ENCODE assay signal across 34 cellular contexts in the genomic region with DNA sequence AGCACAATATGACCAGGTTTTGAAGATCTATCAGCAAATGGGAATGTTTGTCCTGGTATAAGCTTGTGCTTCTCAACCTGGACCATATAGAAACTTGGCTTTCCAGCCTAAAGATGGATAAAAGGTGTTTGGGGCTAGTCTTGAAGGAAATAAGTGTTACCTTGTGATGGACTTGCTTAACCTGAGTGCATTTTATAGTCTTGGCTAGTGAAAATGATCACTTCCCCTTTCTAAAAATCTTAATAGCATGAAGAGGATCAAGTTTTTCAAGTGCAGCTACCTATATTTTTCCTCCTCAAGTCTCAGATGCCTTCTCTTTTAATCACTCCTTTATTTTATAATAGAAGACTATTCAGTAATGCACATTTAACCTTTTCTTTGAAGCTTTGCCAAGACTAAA.
"Had no signal": no experiment of that assay in that cellular context is flagged by ENCODE, and none has a peak within 500 bp of the region (broad histone marks: within the 10 kb centered on the region; RNA-seq: fewer than 3 reads in every experiment).

No MANE protein-coding gene starts in this region.

- H3K36me3 Mint-ChIP-seq: activated CD4-positive, alpha-beta memory T cell treated with anti-CD3 and anti-CD28 coated beads for 36 hours; activated naive CD4-positive, alpha-beta T cell treated with anti-CD3 and anti-CD28 coated beads, Interleukin-2, amount 50 U/mL, for 72 hours; activated naive CD8-positive, alpha-beta T cell treated with anti-CD3 and anti-CD28 coated beads for 36 hours had no signal

- H3K4me1 ChIP-seq: adrenal gland, body of pancreas, breast epithelium had no signal

- H3K4me3 ChIP-seq: adrenal gland, body of pancreas, breast epithelium had no signal

- H3K4me1 Mint-ChIP-seq: activated B cell treated with CpG ODN at 0.5 μM for 24 hours; activated CD4-positive, alpha-beta T cell treated with anti-CD3 and anti-CD28 coated beads, Interleukin-2, amount 10 ng/mL, durations not matched to agents 24 days and 14 days; activated naive CD8-positive, alpha-beta T cell treated with anti-CD3 and anti-CD28 coated beads for 36 hours; activated T-helper 17 cell treated with anti-CD3 and anti-CD28 coated beads, Interleukin-2, amount 50 U/mL, for 72 hours had no signal

- H3K27ac ChIP-seq: adrenal gland, body of pancreas, brain microvascular endothelial cell, breast epithelium had no signal

- DNase-seq: activated B cell treated with CpG ODN at 0.5 μM for 24 hours; activated CD4-positive, alpha-beta memory T cell treated with anti-CD3 and anti-CD28 coated beads for 36 hours; activated CD4-positive, alpha-beta T cell treated with anti-CD3 and anti-CD28 coated beads for 4 hours; activated CD4-positive, alpha-beta T cell treated with anti-CD3 and anti-CD28 coated beads, Interleukin-2, amount 10 ng/mL, durations not matched to agents 24 days and 14 days; activated CD4-positive, alpha-beta T cell treated with anti-CD3 and anti-CD28 coated beads, Interleukin-2, amount 50 U/mL, for 1 hour; activated CD4-positive, alpha-beta T cell treated with anti-CD3 and anti-CD28 coated beads, Interleukin-2, amount 50 U/mL, for 4 hours; activated CD4-positive, CD25-positive, alpha-beta regulatory T cell treated with anti-CD3 and anti-CD28 coated beads, Interleukin-2, amount 50 U/mL, for 72 hours; activated CD8-positive, alpha-beta memory T cell treated with anti-CD3 and anti-CD28 coated beads, Interleukin-2, amount 50 U/mL, for 4 hours; activated CD8-positive, alpha-beta T cell treated with anti-CD3 and anti-CD28 coated beads for 36 hours; activated effector memory CD4-positive, alpha-beta T cell treated with anti-CD3 and anti-CD28 coated beads, Interleukin-2, amount 50 U/mL, for 16 hours; activated gamma-delta T cell treated with Interleukin-2 at 50 U/mL for 16 hours; activated naive CD4-positive, alpha-beta T cell; activated naive CD4-positive, alpha-beta T cell treated with anti-CD3 and anti-CD28 coated beads for 36 hours; activated naive CD4-positive, alpha-beta T cell treated with anti-CD3 and anti-CD28 coated beads, Interleukin-2, amount 50 U/mL, for 16 hours; activated naive CD8-positive, alpha-beta T cell treated with anti-CD3 and anti-CD28 coated beads for 36 hours; activated T-cell treated with anti-CD3 and anti-CD28 coated beads for 4 hours; activated T-cell treated with anti-CD3 and anti-CD28 coated beads, Interleukin-2, amount 50 U/mL, for 1 hour; activated T-cell treated with anti-CD3 and anti-CD28 coated beads, Interleukin-2, amount 50 U/mL, for 4 hours; activated T-cell treated with anti-CD3 and anti-CD28 coated beads, Interleukin-2, amount 50 U/mL, for 72 hours; adrenal gland; amniotic stem cell; aorta; body of pancreas; brain microvascular endothelial cell; central memory CD4-positive, alpha-beta T cell; T-helper 2 cell; T-helper 9 cell had no signal

- H3K4me3 Mint-ChIP-seq: activated B cell treated with CpG ODN at 0.5 μM for 24 hours; activated CD4-positive, alpha-beta memory T cell treated with anti-CD3 and anti-CD28 coated beads for 36 hours; activated CD4-positive, alpha-beta T cell treated with anti-CD3 and anti-CD28 coated beads, Interleukin-2, amount 10 ng/mL, durations not matched to agents 24 days and 14 days; activated CD8-positive, alpha-beta T cell treated with anti-CD3 and anti-CD28 coated beads for 36 hours; activated naive CD4-positive, alpha-beta T cell treated with anti-CD3 and anti-CD28 coated beads for 36 hours; activated naive CD8-positive, alpha-beta T cell treated with anti-CD3 and anti-CD28 coated beads for 36 hours; activated T-cell treated with anti-CD3 and anti-CD28 coated beads, Interleukin-2, amount 50 U/mL, for 4 hours; activated T-cell treated with anti-CD3 and anti-CD28 coated beads, Interleukin-2, amount 50 U/mL, for 72 hours; activated T-helper 1 cell treated with anti-CD3 and anti-CD28 coated beads, Interleukin-12 subunit alpha, Interleukin-12 subunit beta, Interleukin-2, Interleukin-4 antibody, amounts not matched to agents 30 ng/mL and 10 ng/mL and 1 ng/mL, durations not matched to agents 14 hours and 24 hours and 36 hours; activated T-helper 17 cell treated with anti-CD3 and anti-CD28 coated beads, Interleukin-2, amount 50 U/mL, for 72 hours; T-helper 1 cell treated with Interleukin-12 subunit alpha and Interleukin-12 subunit beta and Interleukin-4 antibody, amounts not matched to agents 30 μg/mL and 1 μg/mL, for 36 hours; T-helper 2 cell treated with Interferon-gamma antibody and Interleukin-4, amounts not matched to agents 5 μg/mL and 100 μg/mL, for 36 hours had no signal

- H3K9me3 ChIP-seq: adrenal gland, body of pancreas, breast epithelium had no signal

- H3K27ac Mint-ChIP-seq: activated B cell treated with CpG ODN at 0.5 μM for 24 hours; activated CD4-positive, alpha-beta memory T cell treated with anti-CD3 and anti-CD28 coated beads for 36 hours; activated CD4-positive, alpha-beta T cell treated with anti-CD3 and anti-CD28 coated beads, Interleukin-2, amount 10 ng/mL, durations not matched to agents 24 days and 14 days; activated CD8-positive, alpha-beta T cell treated with anti-CD3 and anti-CD28 coated beads for 36 hours; activated naive CD4-positive, alpha-beta T cell treated with anti-CD3 and anti-CD28 coated beads for 36 hours; activated naive CD4-positive, alpha-beta T cell treated with anti-CD3 and anti-CD28 coated beads, Interleukin-2, amount 50 U/mL, for 72 hours; activated naive CD8-positive, alpha-beta T cell treated with anti-CD3 and anti-CD28 coated beads for 36 hours; activated T-cell treated with anti-CD3 and anti-CD28 coated beads, Interleukin-2, amount 50 U/mL, for 72 hours; activated T-helper 1 cell treated with anti-CD3 and anti-CD28 coated beads, Interleukin-12 subunit alpha, Interleukin-12 subunit beta, Interleukin-2, Interleukin-4 antibody, amounts not matched to agents 30 ng/mL and 10 ng/mL and 1 ng/mL, durations not matched to agents 14 hours and 24 hours and 36 hours; activated T-helper 17 cell treated with anti-CD3 and anti-CD28 coated beads, Interleukin-2, amount 50 U/mL, for 72 hours; T-helper 1 cell treated with Interleukin-12 subunit alpha and Interleukin-12 subunit beta and Interleukin-4 antibody, amounts not matched to agents 30 μg/mL and 1 μg/mL, for 36 hours; T-helper 2 cell treated with Interferon-gamma antibody and Interleukin-4, amounts not matched to agents 5 μg/mL and 100 μg/mL, for 36 hours had no signal

- FAIRE-seq: astrocyte had no signal

- H3K9me3 Mint-ChIP-seq: activated CD8-positive, alpha-beta T cell treated with anti-CD3 and anti-CD28 coated beads for 36 hours; activated naive CD8-positive, alpha-beta T cell treated with anti-CD3 and anti-CD28 coated beads for 36 hours; activated T-cell treated with anti-CD3 and anti-CD28 coated beads, Interleukin-2, amount 50 U/mL, for 72 hours; activated T-helper 1 cell treated with anti-CD3 and anti-CD28 coated beads, Interleukin-12 subunit alpha, Interleukin-12 subunit beta, Interleukin-2, Interleukin-4 antibody, amounts not matched to agents 30 ng/mL and 10 ng/mL and 1 ng/mL, durations not matched to agents 14 hours and 24 hours and 36 hours; T-helper 1 cell treated with Interleukin-12 subunit alpha and Interleukin-12 subunit beta and Interleukin-4 antibody, amounts not matched to agents 30 μg/mL and 1 μg/mL, for 36 hours had no signal

- H3K27me3 ChIP-seq: adrenal gland, body of pancreas, brain microvascular endothelial cell, breast epithelium had no signal

- H3K36me3 ChIP-seq: adrenal gland, brain microvascular endothelial cell, breast epithelium had no signal

- H3K27me3 Mint-ChIP-seq: activated B cell treated with CpG ODN at 0.5 μM for 24 hours; activated CD4-positive, alpha-beta memory T cell treated with anti-CD3 and anti-CD28 coated beads for 36 hours; activated CD4-positive, alpha-beta T cell treated with anti-CD3 and anti-CD28 coated beads, Interleukin-2, amount 10 ng/mL, durations not matched to agents 24 days and 14 days; activated CD8-positive, alpha-beta T cell treated with anti-CD3 and anti-CD28 coated beads for 36 hours; activated naive CD8-positive, alpha-beta T cell treated with anti-CD3 and anti-CD28 coated beads for 36 hours; activated T-helper 17 cell treated with anti-CD3 and anti-CD28 coated beads, Interleukin-2, amount 50 U/mL, for 72 hours had no signal

- ATAC-seq: activated CD8-positive, alpha-beta T cell treated with anti-CD3 and anti-CD28 coated beads for 36 hours; activated naive CD4-positive, alpha-beta T cell treated with anti-CD3 and anti-CD28 coated beads, Interleukin-2, amount 50 U/mL, for 72 hours; activated T-cell treated with anti-CD3 and anti-CD28 coated beads, Interleukin-2, amount 50 U/mL, for 4 hours; activated T-cell treated with anti-CD3 and anti-CD28 coated beads, Interleukin-2, amount 50 U/mL, for 72 hours; activated T-helper 17 cell treated with anti-CD3 and anti-CD28 coated beads, Interleukin-2, amount 50 U/mL, for 72 hours; body of pancreas had no signal
